Comparison of ENCODE assay signal across 27 cellular contexts in the genomic region with DNA sequence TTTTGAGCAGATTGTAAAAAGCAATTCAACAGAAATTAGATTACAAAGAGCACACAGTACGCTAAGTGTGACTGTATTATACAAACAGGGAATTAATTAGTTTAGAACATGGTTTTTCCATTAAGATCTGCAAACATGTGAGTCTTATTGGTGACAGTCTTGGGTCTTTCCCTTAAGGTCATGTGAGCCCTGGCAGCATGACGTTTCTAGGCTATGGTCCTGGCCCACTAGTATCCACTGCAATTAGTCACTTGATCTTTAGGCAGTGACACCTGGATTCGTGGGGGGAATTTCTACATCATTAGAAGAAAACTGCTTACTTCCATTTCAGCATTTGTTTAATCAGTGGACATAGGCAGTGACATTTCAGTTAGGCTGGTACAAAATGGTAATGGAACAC.
"Had no signal": no experiment of that assay in that cellular context is flagged by ENCODE, and none has a peak within 500 bp of the region (broad histone marks: within the 10 kb centered on the region; RNA-seq: fewer than 3 reads in every experiment).

No MANE protein-coding gene starts in this region.

- H3K27ac Mint-ChIP-seq: dendritic cell treated with granulocyte-macrophage colony-stimulating factor and Interleukin-4, amounts not matched to agents 40 ng/mL and 50 ng/mL, for 4 days; effector memory CD8-positive, alpha-beta T cell; endodermal cell; mesothelial cell of epicardium; naive B cell had no signal

- DNase-seq: cortex of kidney; effector CD8-positive, alpha-beta T cell; effector memory CD8-positive, alpha-beta T cell; endodermal cell; erythroblast; esophagus squamous epithelium; foreskin fibroblast; foreskin melanocyte; gastrocnemius medialis; glutamatergic neuron; heart left ventricle; hippocampal formation; left cardiac atrium; left lung; left ventricle myocardium superior; lower lobe of right lung; mesenchymal stem cell; mucosa of descending colon; naive B cell had no signal

- FAIRE-seq: colon, endometrium, islet of Langerhans, keratinocyte had no signal

- H3K27ac ChIP-seq: epithelial cell of prostate, esophagus squamous epithelium, gastrocnemius medialis, heart left ventricle, left lung, lower lobe of right lung had no signal

- H3K9me3 ChIP-seq: esophagus squamous epithelium, gastrocnemius medialis, left lung, lower lobe of right lung, mucosa of descending colon had no signal

- H3K9me3 Mint-ChIP-seq: effector memory CD8-positive, alpha-beta T cell had no signal

- H3K4me1 Mint-ChIP-seq: endodermal cell had no signal

- H3K4me3 ChIP-seq: esophagus squamous epithelium, gastrocnemius medialis, heart left ventricle, left lung, lower lobe of right lung, mucosa of descending colon had no signal

- H3K4me1 ChIP-seq: esophagus squamous epithelium, gastrocnemius medialis, left lung, lower lobe of right lung had no signal

- H3K27me3 ChIP-seq: esophagus squamous epithelium, gastrocnemius medialis, heart left ventricle, left lung had no signal

- H3K4me3 Mint-ChIP-seq: dendritic cell treated with granulocyte-macrophage colony-stimulating factor and Interleukin-4, amounts not matched to agents 40 ng/mL and 50 ng/mL, for 4 days; effector memory CD8-positive, alpha-beta T cell; endodermal cell; mesothelial cell of epicardium had no signal

- H3K36me3 ChIP-seq: esophagus squamous epithelium, gastrocnemius medialis, heart left ventricle, left lung, lower lobe of right lung had no signal

- ATAC-seq: effector memory CD8-positive, alpha-beta T cell; esophagus mucosa; gastrocnemius medialis; heart left ventricle; left cardiac atrium; left lung; left ventricle myocardium superior; lower lobe of right lung; mucosa of descending colon had no signal

- H3K27me3 Mint-ChIP-seq: dendritic cell treated with granulocyte-macrophage colony-stimulating factor and Interleukin-4, amounts not matched to agents 40 ng/mL and 50 ng/mL, for 4 days had no signal

- H3K36me3 Mint-ChIP-seq: naive B cell had no signal
